In the genomic region with DNA sequence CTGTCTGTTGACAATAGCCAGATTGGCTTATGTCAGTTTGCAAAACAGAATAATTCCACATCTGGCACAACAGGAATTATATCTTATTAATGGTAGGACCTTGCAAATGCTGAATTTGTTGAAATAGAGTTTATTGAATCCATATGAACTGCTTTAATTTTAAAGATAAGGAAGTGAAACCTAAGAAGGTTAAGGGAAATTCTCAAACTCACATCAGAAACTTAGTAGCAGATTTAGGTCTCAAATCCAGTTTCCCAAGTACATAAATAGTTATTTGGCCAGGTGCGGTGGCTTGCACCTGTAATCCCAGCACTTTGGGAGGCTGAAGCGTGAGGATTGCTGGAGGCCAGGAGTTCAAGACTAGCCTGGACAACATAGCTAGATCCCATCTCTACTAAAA, we compare ENCODE assay signal across 30 cellular contexts.
"Had no signal": no experiment of that assay in that cellular context is flagged by ENCODE, and none has a peak within 500 bp of the region (broad histone marks: within the 10 kb centered on the region; RNA-seq: fewer than 3 reads in every experiment).

No MANE protein-coding gene starts in this region.

- H3K27me3 Mint-ChIP-seq: dendritic cell treated with granulocyte-macrophage colony-stimulating factor and Interleukin-4, amounts not matched to agents 40 ng/mL and 50 ng/mL, for 4 days; naive thymus-derived CD8-positive, alpha-beta T cell had no signal

- H3K36me3 ChIP-seq: colonic mucosa, gastrocnemius medialis, heart left ventricle, sigmoid colon, tibial artery, upper lobe of left lung, uterus had no signal

- H3K4me3 Mint-ChIP-seq: dendritic cell treated with granulocyte-macrophage colony-stimulating factor and Interleukin-4, amounts not matched to agents 40 ng/mL and 50 ng/mL, for 4 days; endodermal cell; mesothelial cell of epicardium; naive thymus-derived CD8-positive, alpha-beta T cell; nephron progenitor cell; stimulated activated effector memory CD8-positive, alpha-beta T cell treated with anti-CD3 and anti-CD28 coated beads, Interleukin-12 subunit alpha, Interleukin-12 subunit beta, amount 100 ng/mL, for 72 hours had no signal

- H3K4me1 Mint-ChIP-seq: endodermal cell; mesothelial cell of epicardium; nephron progenitor cell; stimulated activated effector memory CD8-positive, alpha-beta T cell treated with anti-CD3 and anti-CD28 coated beads, Interleukin-12 subunit alpha, Interleukin-12 subunit beta, amount 100 ng/mL, for 72 hours had no signal

- H3K27ac Mint-ChIP-seq: dendritic cell treated with granulocyte-macrophage colony-stimulating factor and Interleukin-4, amounts not matched to agents 40 ng/mL and 50 ng/mL, for 4 days; endodermal cell; mesothelial cell of epicardium; nephron progenitor cell; stimulated activated effector memory CD8-positive, alpha-beta T cell treated with anti-CD3 and anti-CD28 coated beads, Interleukin-12 subunit alpha, Interleukin-12 subunit beta, amount 100 ng/mL, for 72 hours had no signal

- ATAC-seq: esophagus mucosa; gastrocnemius medialis; heart left ventricle; left lobe of liver; naive thymus-derived CD8-positive, alpha-beta T cell; psoas muscle; right cardiac atrium; stimulated activated effector memory CD8-positive, alpha-beta T cell treated with anti-CD3 and anti-CD28 coated beads, Interleukin-12 subunit alpha, Interleukin-12 subunit beta, amount 100 ng/mL, for 72 hours; stimulated activated naive CD8-positive, alpha-beta T cell treated with anti-CD3 and anti-CD28 coated beads, Interleukin-15, Interleukin-2, amounts not matched to agents 100 U/mL and 50 U/mL, for 24 hours had no signal

- H3K27ac ChIP-seq: colonic mucosa, epithelial cell of prostate, gastrocnemius medialis, heart left ventricle, hepatocyte, psoas muscle, sigmoid colon, testis, tibial artery, upper lobe of left lung, uterus had no signal

- H3K27me3 ChIP-seq: colonic mucosa, gastrocnemius medialis, heart left ventricle, hepatocyte, sigmoid colon, testis, tibial artery, upper lobe of left lung, uterus had no signal

- DNase-seq: colonic mucosa; effector CD8-positive, alpha-beta T cell; endodermal cell; foreskin fibroblast; gastrocnemius medialis; heart left ventricle; kidney; mesenchymal stem cell; naive thymus-derived CD8-positive, alpha-beta T cell; nephron progenitor cell; nucleus accumbens; psoas muscle; right cardiac atrium; sigmoid colon; stimulated activated CD4-positive, alpha-beta T cell treated with anti-CD3 and anti-CD28 coated beads, Interleukin-2, amount 100 ng/mL, for 24 hours; stimulated activated CD4-positive, alpha-beta T cell treated with anti-CD3 and anti-CD28 coated beads, Interleukin-4, amount 100 ng/mL, for 24 hours; stimulated activated naive CD8-positive, alpha-beta T cell treated with anti-CD3 and anti-CD28 coated beads, Interleukin-15, Interleukin-2, amounts not matched to agents 100 U/mL and 50 U/mL, for 24 hours; substantia nigra; testis; tibial artery; upper lobe of left lung; uterus had no signal

- H3K9me3 ChIP-seq: colonic mucosa, gastrocnemius medialis, psoas muscle, sigmoid colon, testis, tibial artery, upper lobe of left lung, uterus had no signal

- H3K9me3 Mint-ChIP-seq: dendritic cell treated with granulocyte-macrophage colony-stimulating factor and Interleukin-4, amounts not matched to agents 40 ng/mL and 50 ng/mL, for 4 days; endodermal cell; naive thymus-derived CD8-positive, alpha-beta T cell; nephron progenitor cell; stimulated activated effector memory CD8-positive, alpha-beta T cell treated with anti-CD3 and anti-CD28 coated beads, Interleukin-12 subunit alpha, Interleukin-12 subunit beta, amount 100 ng/mL, for 72 hours had no signal

- H3K4me3 ChIP-seq: colonic mucosa, gastrocnemius medialis, heart left ventricle, hepatocyte, lung, psoas muscle, sigmoid colon, testis, tibial artery, upper lobe of left lung, uterus had no signal

- H3K36me3 Mint-ChIP-seq: mesothelial cell of epicardium; naive thymus-derived CD8-positive, alpha-beta T cell; stimulated activated effector memory CD8-positive, alpha-beta T cell treated with anti-CD3 and anti-CD28 coated beads, Interleukin-12 subunit alpha, Interleukin-12 subunit beta, amount 100 ng/mL, for 72 hours had no signal

- H3K4me1 ChIP-seq: colonic mucosa, gastrocnemius medialis, heart left ventricle, psoas muscle, sigmoid colon, testis, tibial artery, upper lobe of left lung, uterus had no signal
